In genomic region chr1:11211925-11212587, GRCh38 we compare ENCODE assay signal across 18 cellular contexts. TPM values are rescaled to one million over a fixed set of nuclear protein-coding genes. Genes with fewer than 3 reads are reported as not detected.
"Had no signal": no experiment of that assay in that cellular context is flagged by ENCODE, and none has a peak within 500 bp of the region (broad histone marks: within the 10 kb centered on the region; RNA-seq: fewer than 3 reads in every experiment).

No MANE protein-coding gene starts in this region.

- H3K4me1 Mint-ChIP-seq: activated CD8-positive, alpha-beta memory T cell treated with anti-CD3 and anti-CD28 coated beads, Interleukin-2, amount 10 ng/mL, durations not matched to agents 7 days and 5 days; activated naive CD8-positive, alpha-beta T cell treated with anti-CD3 and anti-CD28 coated beads, Interleukin-2, amount 50 U/mL, for 24 hours; neural crest cell; stimulated activated memory B cell treated with anti-CD40 and anti-IgM and Interleukin-4, amounts not matched to agents 10 μg/mL and 1 μg/mL and 100 μg/mL, for 72 hours had no signal

- DNase-seq: activated CD4-positive, alpha-beta T cell treated with anti-CD3 and anti-CD28 coated beads, Interleukin-2, amount 50 U/mL, for 48 hours; activated CD4-positive, CD25-positive, alpha-beta regulatory T cell treated with anti-CD3 and anti-CD28 coated beads, Interleukin-2, amount 50 U/mL, for 72 hours; activated CD8-positive, alpha-beta memory T cell treated with anti-CD3 and anti-CD28 coated beads, Interleukin-2, amount 10 ng/mL, durations not matched to agents 7 days and 5 days; activated naive CD8-positive, alpha-beta T cell treated with anti-CD3 and anti-CD28 coated beads, Interleukin-2, amount 50 U/mL, for 24 hours; activated T-cell treated with anti-CD3 and anti-CD28 coated beads, Interleukin-2, amount 50 U/mL, for 48 hours; central memory CD4-positive, alpha-beta T cell; left lung; mesenchymal stem cell; pancreas; T-helper 9 cell had no signal

- H3K27ac Mint-ChIP-seq: activated CD8-positive, alpha-beta memory T cell treated with anti-CD3 and anti-CD28 coated beads, Interleukin-2, amount 10 ng/mL, durations not matched to agents 7 days and 5 days; activated naive CD8-positive, alpha-beta T cell treated with anti-CD3 and anti-CD28 coated beads, Interleukin-2, amount 50 U/mL, for 24 hours; dendritic cell treated with granulocyte-macrophage colony-stimulating factor and Interleukin-4, amounts not matched to agents 40 ng/mL and 50 ng/mL, for 4 days; stimulated activated memory B cell treated with anti-CD40 and anti-IgM and Interleukin-4, amounts not matched to agents 10 μg/mL and 1 μg/mL and 100 μg/mL, for 72 hours; type B pancreatic cell had no signal

- H3K27me3 Mint-ChIP-seq: activated CD8-positive, alpha-beta memory T cell treated with anti-CD3 and anti-CD28 coated beads, Interleukin-2, amount 10 ng/mL, durations not matched to agents 7 days and 5 days; activated naive CD8-positive, alpha-beta T cell treated with anti-CD3 and anti-CD28 coated beads, Interleukin-2, amount 50 U/mL, for 24 hours; dendritic cell treated with granulocyte-macrophage colony-stimulating factor and Interleukin-4, amounts not matched to agents 40 ng/mL and 50 ng/mL, for 4 days; stimulated activated memory B cell treated with anti-CD40 and anti-IgM and Interleukin-4, amounts not matched to agents 10 μg/mL and 1 μg/mL and 100 μg/mL, for 72 hours; type B pancreatic cell had no signal

- FAIRE-seq: islet of Langerhans, pancreas had no signal

- H3K9me3 Mint-ChIP-seq: activated naive CD8-positive, alpha-beta T cell treated with anti-CD3 and anti-CD28 coated beads, Interleukin-2, amount 50 U/mL, for 24 hours; dendritic cell treated with granulocyte-macrophage colony-stimulating factor and Interleukin-4, amounts not matched to agents 40 ng/mL and 50 ng/mL, for 4 days; neural crest cell; stimulated activated memory B cell treated with anti-CD40 and anti-IgM and Interleukin-4, amounts not matched to agents 10 μg/mL and 1 μg/mL and 100 μg/mL, for 72 hours; type B pancreatic cell had no signal

- ATAC-seq: activated CD8-positive, alpha-beta memory T cell treated with anti-CD3 and anti-CD28 coated beads, Interleukin-2, amount 10 ng/mL, durations not matched to agents 7 days and 5 days; activated naive CD8-positive, alpha-beta T cell treated with anti-CD3 and anti-CD28 coated beads, Interleukin-2, amount 50 U/mL, for 24 hours; left lung; pancreas; stimulated activated memory B cell treated with anti-CD40 and anti-IgM and Interleukin-4, amounts not matched to agents 10 μg/mL and 1 μg/mL and 100 μg/mL, for 72 hours had no signal

- H3K4me3 Mint-ChIP-seq: activated CD8-positive, alpha-beta memory T cell treated with anti-CD3 and anti-CD28 coated beads, Interleukin-2, amount 10 ng/mL, durations not matched to agents 7 days and 5 days; activated naive CD8-positive, alpha-beta T cell treated with anti-CD3 and anti-CD28 coated beads, Interleukin-2, amount 50 U/mL, for 24 hours; dendritic cell treated with granulocyte-macrophage colony-stimulating factor and Interleukin-4, amounts not matched to agents 40 ng/mL and 50 ng/mL, for 4 days; neural crest cell; stimulated activated memory B cell treated with anti-CD40 and anti-IgM and Interleukin-4, amounts not matched to agents 10 μg/mL and 1 μg/mL and 100 μg/mL, for 72 hours; type B pancreatic cell had no signal

RNA-seq across cellular contexts. Expression of gene ANGPTL7, which starts 22.9 kb away (rescaled TPM):
- total RNA-seq: activated CD8-positive, alpha-beta memory T cell treated with anti-CD3 and anti-CD28 coated beads, Interleukin-2, amount 10 ng/mL, durations not matched to agents 7 days and 5 days; epithelial cell of proximal tubule; glomerular endothelial cell; smooth muscle cell had no signal
